In genomic region chr10:32582946-32583345, GRCh38 we compare ENCODE assay signal across 17 cellular contexts.
DNase-seq lines count a peak whose midpoint lies in the region; ATAC-seq, FAIRE-seq and TF ChIP-seq lines count a peak whose summit lies in the region.
"Had no signal": no experiment of that assay in that cellular context is flagged by ENCODE, and none has a peak within 500 bp of the region (broad histone marks: within the 10 kb centered on the region; RNA-seq: fewer than 3 reads in every experiment).

No MANE protein-coding gene starts in this region.

- TF ChIP-seq EP300 in A549 (IDR thresholded peaks at IDR 0.05) = no peak

- dilution Hi-C loops in IMR-90 (cut with HindIII; ENCODE audit: low sequenced_read_pairs, unreplicated experiment) = no loop called here

- H3K27me3 ChIP-seq in IMR-90 (ENCODE audit: control insufficient read depth, insufficient read depth, low read length) = no peaks in the 10 kb centered on the region

- H3K36me3 Mint-ChIP-seq in T-helper 17 cell (ENCODE audit: low read depth) (no peaks in the 10 kb centered on the region), MCF 10A (ENCODE audit: insufficient read depth, unreplicated experiment) (peaks cover 4% of the 10 kb centered on the region)
- peaks cover 6% of the 10 kb centered on the region for H3K36me3 Mint-ChIP-seq in activated CD8-positive, alpha-beta T cell treated with anti-CD3 and anti-CD28 coated beads, Interleukin-2, amount 10 ng/mL, durations not matched to agents 7 days and 5 days (ENCODE audit: low read depth)

- POLR2A ChIA-PET in A549 (lab: Yijun Ruan, JAX) (no interaction called here), IMR-90 (lab: Charles Lee; ENCODE audit: unreplicated experiment) (no interaction called here), MCF 10A (lab: Yijun Ruan, JAX) (interaction anchor here (0.7 kb wide), 1 partner anchor 329 kb away, joined by 4 read pairs; no protein-coding TSS in a partner anchor)
- POLR2A ChIA-PET in activated CD8-positive, alpha-beta T cell treated with anti-CD3 and anti-CD28 coated beads, Interleukin-2, amount 10 ng/mL, durations not matched to agents 7 days and 5 days (lab: Charles Lee) = no interaction called here

- H3K4me2 ChIP-seq in A549 (peak overlapping the region; percentile 60), IMR-90 (ENCODE audit: low read depth, low read length) (no peak overlapping the region)

- no peak overlapping the region for H3K4me3 ChIP-seq in A549
- H3K4me3 ChIP-seq in IMR-90 (ENCODE audit: insufficient read depth, low read depth, low read length) = no peak overlapping the region
- no peak overlapping the region for H3K4me3 ChIP-seq in fibroblast of the aortic adventitia (ENCODE audit: low read depth, low read length)

- peak; percentile 43 for FAIRE-seq in A549 (lab: Jason Lieb, UNC)

- H3K27ac ChIP-seq in A549 (peak overlapping the region; percentile 63 to 65), IMR-90 (ENCODE audit: insufficient read depth, low read length) (no peak overlapping the region)

- no peak overlapping the region for H3K23ac ChIP-seq in IMR-90 (ENCODE audit: low read depth, low read length)

- no peak overlapping the region for H3K4ac ChIP-seq in IMR-90 (ENCODE audit: low read depth, low read length)

- H3K27ac Mint-ChIP-seq in T-helper 17 cell (peak overlapping the region; percentile 47), MCF 10A (ENCODE audit: low read depth, unreplicated experiment) (no peak overlapping the region)
- no peak overlapping the region for H3K27ac Mint-ChIP-seq in activated CD8-positive, alpha-beta T cell treated with anti-CD3 and anti-CD28 coated beads, Interleukin-2, amount 10 ng/mL, durations not matched to agents 7 days and 5 days
- H3K27ac Mint-ChIP-seq: CD14-positive monocyte had no signal

- no peak overlapping the region for H2BK120ac ChIP-seq in IMR-90 (ENCODE audit: low read depth, low read length)

- ATAC-seq in A549 (no peak), IMR-90 (ENCODE audit: low read depth) (no peak), T-helper 17 cell (no peak), Right ventricle myocardium inferior (no peak), HG03139 (IDR thresholded peaks at IDR 0.05; ENCODE audit: unreplicated experiment) (no peak)
- no peak for ATAC-seq in activated CD8-positive, alpha-beta T cell treated with anti-CD3 and anti-CD28 coated beads, Interleukin-2, amount 10 ng/mL, durations not matched to agents 7 days and 5 days

- no peak overlapping the region for H3K56ac ChIP-seq in IMR-90 (ENCODE audit: extremely low read depth, insufficient read depth, low read length)

- 15% methylated on average over 2 of the region's 2 CpGs for WGBS in A549 (ENCODE audit: missing lambda C conversion rate)
- no CpG with 5 or more reads among the region's 2 CpGs for WGBS in IMR-90 (ENCODE audit: extremely low coverage in 2 of 2, insufficient read length in 1 of 2), 2 experiments

- DNase-seq in A549 (ENCODE audit: low read depth in 1 of 2, low spot score in 1 of 2) (peak; percentile 4 to 58), IMR-90 (no peak), T-helper 17 cell (no peak), fibroblast of the aortic adventitia (ENCODE audit: low read depth) (peak; percentile 16), Right ventricle myocardium inferior (ENCODE audit: missing footprints) (no peak), MCF 10A (ENCODE audit: unreplicated experiment) (no peak)
- no peak for DNase-seq in activated CD8-positive, alpha-beta T cell treated with anti-CD3 and anti-CD28 coated beads, Interleukin-2, amount 10 ng/mL, durations not matched to agents 7 days and 5 days
- DNase-seq: COR-L47, DMS153, EL, HCEC 1CT, NCI-H1105, NCI-H1694 treated with DMSO at 0.1 percent for 48 hours, NCI-H446, NCI-H748 treated with DMSO at 0.1 percent for 48 hours had no signal

- no TSS peak for BruUV-seq in IMR-90 (replicated peaks; lab: Mats Ljungman, UMichigan)
- BruUV-seq in MCF 10A (replicated peaks; lab: Mats Ljungman, UMichigan) = no TSS peak

- TF ChIP-seq POLR2A in A549 (IDR thresholded peaks at IDR 0.05; ENCODE audit: low read length) = no peak
- no peak for TF ChIP-seq POLR2A in IMR-90 (IDR thresholded peaks at IDR 0.05; ENCODE audit: low read depth, low read length)

- H4K20me1 ChIP-seq in IMR-90 (ENCODE audit: insufficient read depth, low read length) = no peaks in the 10 kb centered on the region

- no peak overlapping the region for H4K91ac ChIP-seq in IMR-90 (ENCODE audit: insufficient read depth, low read depth, low read length)

- no peak overlapping the region for H2AFZ ChIP-seq in IMR-90 (replicated peaks; ENCODE audit: low read length, poor library complexity)

- H3K9me3 ChIP-seq in A549 (no peaks in the 10 kb centered on the region), IMR-90 (ENCODE audit: control insufficient read depth, insufficient read depth, low read length) (no peaks in the 10 kb centered on the region), T-helper 17 cell (ENCODE audit: control insufficient read depth, low read length, poor library complexity, severe bottlenecking) (no peaks in the 10 kb centered on the region)

- H3K14ac ChIP-seq in IMR-90 (replicated peaks; ENCODE audit: low read depth, low read length) = no peak overlapping the region

- H3K4me3 Mint-ChIP-seq in T-helper 17 cell (no peak overlapping the region), MCF 10A (ENCODE audit: unreplicated experiment) (no peak overlapping the region)
- H3K4me3 Mint-ChIP-seq in activated CD8-positive, alpha-beta T cell treated with anti-CD3 and anti-CD28 coated beads, Interleukin-2, amount 10 ng/mL, durations not matched to agents 7 days and 5 days = no peak overlapping the region
- H3K4me3 Mint-ChIP-seq: CD14-positive monocyte had no signal

- H2BK15ac ChIP-seq in IMR-90 (ENCODE audit: low read depth, low read length) = no peak overlapping the region

- no peak overlapping the region for H3K9ac ChIP-seq in IMR-90 (ENCODE audit: low read depth, low read length)

- H3K4me1 ChIP-seq in A549 = peaks cover 15% of the 10 kb centered on the region; the same call in 2 of the 3 replicates
- H3K4me1 ChIP-seq in IMR-90 (ENCODE audit: control insufficient read depth, insufficient read depth, low read length) = no peaks in the 10 kb centered on the region

- in situ Hi-C loops in IMR-90 (cut with MboI; ENCODE audit: low sequenced_read_pairs) = no loop called here

- no peak overlapping the region for H2BK20ac ChIP-seq in IMR-90 (ENCODE audit: low read depth, low read length)

- H2AK5ac ChIP-seq in IMR-90 (ENCODE audit: low read depth, low read length) = no peak overlapping the region

- no peaks in the 10 kb centered on the region for H3K36me3 ChIP-seq in IMR-90 (ENCODE audit: control insufficient read depth, insufficient read depth, low read length)

- no peaks in the 10 kb centered on the region for H3K9me3 Mint-ChIP-seq in activated CD8-positive, alpha-beta T cell treated with anti-CD3 and anti-CD28 coated beads, Interleukin-2, amount 10 ng/mL, durations not matched to agents 7 days and 5 days (ENCODE audit: insufficient read depth)
- H3K9me3 Mint-ChIP-seq in MCF 10A (ENCODE audit: unreplicated experiment) = no peaks in the 10 kb centered on the region

- H2AK9ac ChIP-seq in IMR-90 (replicated peaks; ENCODE audit: low read depth, low read length, poor library complexity) = no peak overlapping the region

- H3K4me1 Mint-ChIP-seq in T-helper 17 cell (peaks cover 10% of the 10 kb centered on the region), MCF 10A (ENCODE audit: insufficient read depth, unreplicated experiment) (no peaks in the 10 kb centered on the region)
- H3K4me1 Mint-ChIP-seq in activated CD8-positive, alpha-beta T cell treated with anti-CD3 and anti-CD28 coated beads, Interleukin-2, amount 10 ng/mL, durations not matched to agents 7 days and 5 days (ENCODE audit: low read depth) = no peaks in the 10 kb centered on the region
- H3K4me1 Mint-ChIP-seq: CD14-positive monocyte had no signal

- intact Hi-C loops in IMR-90 (cut with micrococcal nuclease) = no loop called here
- intact Hi-C loops in Right ventricle myocardium inferior (cut with DNase I) = no loop called here
- intact Hi-C loops in MCF 10A (cut with micrococcal nuclease) = no loop called here

- TF ChIP-seq RAD21 in A549 (conservative IDR thresholded peaks at IDR 0.05 in 1 of 2, IDR thresholded peaks at IDR 0.05 in 1 of 2) (no peak), IMR-90 (IDR thresholded peaks at IDR 0.05; ENCODE audit: low read length) (no peak)

- CTCF ChIA-PET in A549 (lab: Yijun Ruan, JAX) (interaction anchor here (0.6 kb wide), 1 partner anchor 9 kb away, joined by 3 read pairs; no protein-coding TSS in a partner anchor), IMR-90 (lab: Yijun Ruan, JAX) (no interaction called here), MCF 10A (lab: Yijun Ruan, JAX) (no interaction called here)
- CTCF ChIA-PET in activated CD8-positive, alpha-beta T cell treated with anti-CD3 and anti-CD28 coated beads, Interleukin-2, amount 10 ng/mL, durations not matched to agents 7 days and 5 days (lab: Charles Lee) = no interaction called here

- no peak overlapping the region for H3K18ac ChIP-seq in IMR-90 (ENCODE audit: low read depth, low read length)

- H2BK5ac ChIP-seq in IMR-90 (ENCODE audit: low read depth, low read length, poor library complexity, severe bottlenecking) = no peak overlapping the region

- no peak overlapping the region for H4K8ac ChIP-seq in IMR-90 (ENCODE audit: low read depth in 2 of 2, low read length in 2 of 2)

- no peaks in the 10 kb centered on the region for H3K9me1 ChIP-seq in IMR-90 (ENCODE audit: insufficient read depth, low read length)

- H3K27me3 Mint-ChIP-seq in T-helper 17 cell (no peaks in the 10 kb centered on the region), MCF 10A (ENCODE audit: insufficient read depth, unreplicated experiment) (no peaks in the 10 kb centered on the region)
- no peaks in the 10 kb centered on the region for H3K27me3 Mint-ChIP-seq in activated CD8-positive, alpha-beta T cell treated with anti-CD3 and anti-CD28 coated beads, Interleukin-2, amount 10 ng/mL, durations not matched to agents 7 days and 5 days (ENCODE audit: low read depth)

- H3K79me1 ChIP-seq in IMR-90 (ENCODE audit: low read depth in 1 of 2, low read length in 2 of 2) = no peaks in the 10 kb centered on the region

- TF ChIP-seq CTCF in A549 (IDR thresholded peaks at IDR 0.05) (no peak), IMR-90 (conservative IDR thresholded peaks at IDR 0.05; ENCODE audit: low read depth, low read length) (no peak), fibroblast of the aortic adventitia (IDR thresholded peaks at IDR 0.05; ENCODE audit: insufficient read depth, low read length) (no peak), MCF 10A (IDR thresholded peaks at IDR 0.05; ENCODE audit: unreplicated experiment) (no peak)

- no peak overlapping the region for H4K5ac ChIP-seq in IMR-90 (ENCODE audit: low read depth, low read length)

TF ChIP-seq in A549, 52 proteins besides CTCF, POLR2A, EP300 and RAD21 (continues in another document):
- TF ChIP-seq MAFK (IDR thresholded peaks at IDR 0.05; ENCODE audit: partially characterized antibody) = peak; percentile 94
- TF ChIP-seq KDM1A (IDR thresholded peaks at IDR 0.05; ENCODE audit: low read depth) = no peak
- TF ChIP-seq NFE2L2 (conservative IDR thresholded peaks at IDR 0.05; ENCODE audit: low read length) = peak; percentile 47

Comparison
In these comparisons a context has a peak if more than half of its experiments do, and no peak if none do; other contexts are left out.
1. DNase-seq: peak in A549 (2 of 2) and fibroblast of the aortic adventitia (single experiment); none in IMR-90 (single experiment), T-helper 17 cell (0 of 3), activated CD8-positive, alpha-beta T cell treated with anti-CD3 and anti-CD28 coated beads, Interleukin-2, amount 10 ng/mL, durations not matched to agents 7 days and 5 days (single experiment), Right ventricle myocardium inferior (single experiment) and MCF 10A (single experiment).